ENCODE assay signal across 18 cellular contexts in the genomic region with DNA sequence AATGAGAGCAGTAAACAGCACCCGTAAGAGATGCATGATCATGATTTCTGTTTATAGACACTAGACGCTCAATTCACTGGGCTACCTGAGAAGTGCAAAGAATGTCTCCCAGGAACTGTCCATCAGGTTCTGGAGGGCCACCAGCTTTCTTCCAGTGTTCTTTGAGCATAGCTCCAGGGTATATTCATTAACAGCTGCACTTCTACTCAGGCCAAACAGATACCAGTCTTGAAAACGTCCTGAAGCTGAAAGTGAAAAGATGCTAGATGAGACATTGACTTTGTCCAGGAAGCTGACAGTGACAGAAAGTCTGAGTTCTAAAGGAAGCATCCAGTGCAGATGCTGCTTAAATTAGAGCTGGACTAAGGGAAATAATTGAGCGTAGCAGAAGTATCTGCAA.
DNase-seq lines count a peak whose midpoint lies in the region; ATAC-seq and TF ChIP-seq lines count a peak whose summit lies in the region.
"Had no signal": no experiment of that assay in that cellular context is flagged by ENCODE, and none has a peak within 500 bp of the region (broad histone marks: within the 10 kb centered on the region; RNA-seq: fewer than 3 reads in every experiment).

No MANE protein-coding gene starts in this region.

- intact Hi-C loops in colonic mucosa (cut with DNase I): no loop called here

- H3K4me3 ChIP-seq in colonic mucosa: no peak overlapping the region
- H3K4me3 ChIP-seq: BLaER1, GM12878 had no signal

- H3K27me3 ChIP-seq in colonic mucosa: no peaks in the 10 kb centered on the region
- H3K27me3 ChIP-seq: BE2C, BLaER1 had no signal

- ATAC-seq in GM18870 (IDR thresholded peaks at IDR 0.05; ENCODE audit: unreplicated experiment): no peak
- ATAC-seq: GM12878 had no signal

- H3K9me3 ChIP-seq in colonic mucosa: no peaks in the 10 kb centered on the region
- H3K9me3 ChIP-seq: BE2C, BLaER1 had no signal

- H3K4me1 ChIP-seq in colonic mucosa: no peaks in the 10 kb centered on the region
- H3K4me1 ChIP-seq: BE2C, BLaER1 had no signal

- no peak overlapping the region for H3K27ac ChIP-seq in colonic mucosa
- H3K27ac ChIP-seq: BLaER1 had no signal

- H3K36me3 ChIP-seq in colonic mucosa: no peaks in the 10 kb centered on the region
- H3K36me3 ChIP-seq: BE2C, BLaER1 had no signal

- H3K9ac ChIP-seq in colonic mucosa (ENCODE audit: low read depth in 2 of 2, low read length in 2 of 2): no peak overlapping the region
- H3K9ac ChIP-seq: BLaER1 had no signal

- DNase-seq in ELF-1 (ENCODE audit: low read depth, low spot score): peak; percentile 7
- peak; percentile 20 for DNase-seq in NCI-H69 (lab: John Stamatoyannopoulos, UW)
- DNase-seq in islet precursor cell: peak; percentile 56
- DNase-seq in colonic mucosa: no peak
- DNase-seq in HPDE6-E6E7 (ENCODE audit: extremely low spot score): no peak
- DNase-seq: 8988T; ACHN; BE2C; C1 segment of cervical spinal cord; CD4-positive, alpha-beta memory T cell; CD4-positive, CD25-positive, alpha-beta regulatory T cell; CD8-positive, alpha-beta memory T cell; COR-L47; DMS79 treated with DMSO at 0.1 percent for 48 hours; GDM1 had no signal

- no peak for TF ChIP-seq CTCF in colonic mucosa (IDR thresholded peaks at IDR 0.05)

Comparison
In these comparisons a context has a peak if more than half of its experiments do, and no peak if none do; other contexts are left out.
1. DNase-seq: peak in ELF-1 (single experiment), NCI-H69 (single experiment) and islet precursor cell (single experiment); none in colonic mucosa (single experiment) and HPDE6-E6E7 (single experiment).